31 cellular contexts compared by ENCODE assay signal in genomic region chr10:103280505-103280904, GRCh38. TPM values are rescaled to one million over a fixed set of nuclear protein-coding genes. Genes with fewer than 3 reads are reported as not detected.
"Had no signal": no experiment of that assay in that cellular context is flagged by ENCODE, and none has a peak within 500 bp of the region (broad histone marks: within the 10 kb centered on the region; RNA-seq: fewer than 3 reads in every experiment).

No MANE protein-coding gene starts in this region.

- H3K27ac Mint-ChIP-seq: activated CD4-positive, alpha-beta memory T cell treated with anti-CD3 and anti-CD28 coated beads for 36 hours; activated CD4-positive, alpha-beta T cell treated with anti-CD3 and anti-CD28 coated beads, Interleukin-2, amount 10 ng/mL, durations not matched to agents 24 days and 14 days; activated naive CD4-positive, alpha-beta T cell treated with anti-CD3 and anti-CD28 coated beads, Interleukin-2, amount 10 ng/mL, durations not matched to agents 7 days and 5 days; activated naive CD8-positive, alpha-beta T cell treated with anti-CD3 and anti-CD28 coated beads, Interleukin-2, amount 10 ng/mL, durations not matched to agents 7 days and 5 days; activated T-helper 1 cell treated with anti-CD3 and anti-CD28 coated beads, Interleukin-12 subunit alpha, Interleukin-12 subunit beta, Interleukin-2, Interleukin-4 antibody, amounts not matched to agents 30 ng/mL and 10 ng/mL and 1 ng/mL, durations not matched to agents 14 hours and 24 hours and 36 hours; dendritic cell treated with granulocyte-macrophage colony-stimulating factor and Interleukin-4, amounts not matched to agents 40 ng/mL and 50 ng/mL, for 4 days; natural killer cell treated with Interleukin-12 subunit alpha and Interleukin-12 subunit beta and Interleukin-15 and Interleukin-18, amount 100 ng/mL, for 72 hours; progenitor cell of endocrine pancreas; stimulated activated memory B cell treated with anti-CD40 and anti-IgM and Interleukin-4, amounts not matched to agents 10 μg/mL and 1 μg/mL and 100 μg/mL, for 72 hours; T-cell had no signal

- H3K4me3 Mint-ChIP-seq: activated CD4-positive, alpha-beta memory T cell treated with anti-CD3 and anti-CD28 coated beads for 36 hours; activated CD4-positive, alpha-beta T cell treated with anti-CD3 and anti-CD28 coated beads, Interleukin-2, amount 10 ng/mL, durations not matched to agents 24 days and 14 days; activated naive CD4-positive, alpha-beta T cell treated with anti-CD3 and anti-CD28 coated beads, Interleukin-2, amount 10 ng/mL, durations not matched to agents 7 days and 5 days; activated naive CD8-positive, alpha-beta T cell treated with anti-CD3 and anti-CD28 coated beads, Interleukin-2, amount 10 ng/mL, durations not matched to agents 7 days and 5 days; activated T-helper 1 cell treated with anti-CD3 and anti-CD28 coated beads, Interleukin-12 subunit alpha, Interleukin-12 subunit beta, Interleukin-2, Interleukin-4 antibody, amounts not matched to agents 30 ng/mL and 10 ng/mL and 1 ng/mL, durations not matched to agents 14 hours and 24 hours and 36 hours; dendritic cell treated with granulocyte-macrophage colony-stimulating factor and Interleukin-4, amounts not matched to agents 40 ng/mL and 50 ng/mL, for 4 days; natural killer cell treated with Interleukin-12 subunit alpha and Interleukin-12 subunit beta and Interleukin-15 and Interleukin-18, amount 100 ng/mL, for 72 hours; stimulated activated memory B cell treated with anti-CD40 and anti-IgM and Interleukin-4, amounts not matched to agents 10 μg/mL and 1 μg/mL and 100 μg/mL, for 72 hours; T-cell had no signal

- DNase-seq: activated CD4-positive, alpha-beta memory T cell treated with anti-CD3 and anti-CD28 coated beads for 36 hours; activated CD4-positive, alpha-beta T cell treated with anti-CD3 and anti-CD28 coated beads, Interleukin-2, amount 10 ng/mL, durations not matched to agents 24 days and 14 days; activated CD4-positive, CD25-positive, alpha-beta regulatory T cell treated with anti-CD3 and anti-CD28 coated beads, Interleukin-2, amount 50 U/mL, for 72 hours; activated CD8-positive, alpha-beta memory T cell treated with anti-CD3 and anti-CD28 coated beads, Interleukin-2, amount 50 U/mL, for 4 hours; activated gamma-delta T cell; activated naive CD4-positive, alpha-beta T cell treated with anti-CD3 and anti-CD28 coated beads, Interleukin-2, amount 10 ng/mL, durations not matched to agents 7 days and 5 days; activated naive CD8-positive, alpha-beta T cell treated with anti-CD3 and anti-CD28 coated beads, Interleukin-2, amount 10 ng/mL, durations not matched to agents 7 days and 5 days; activated T-cell treated with anti-CD3 and anti-CD28 coated beads, Interleukin-2, amount 50 U/mL, for 1 hour; effector CD4-positive, alpha-beta T cell; islet precursor cell; left ventricle myocardium inferior; mucosa of descending colon; ovary; stimulated activated CD4-positive, alpha-beta T cell treated with anti-CD3 and anti-CD28 coated beads, Interleukin-1b, Interleukin-23, amount 100 ng/mL, for 48 hours; stimulated activated CD4-positive, alpha-beta T cell treated with anti-CD3 and anti-CD28 coated beads, Interleukin-4, amount 100 ng/mL, for 4 hours; stimulated activated CD8-positive, alpha-beta memory T cell treated with anti-CD3 and anti-CD28 coated beads, Interleukin-4, amount 100 ng/mL, for 48 hours; stomach; T-cell; thyroid gland; upper lobe of right lung had no signal

- H3K9me3 ChIP-seq: left ventricle myocardium inferior, mucosa of descending colon, ovary, thyroid gland, upper lobe of right lung had no signal

- H3K36me3 ChIP-seq: left ventricle myocardium inferior, ovary, stomach, thyroid gland, upper lobe of right lung had no signal

- H3K4me3 ChIP-seq: left ventricle myocardium inferior, mucosa of descending colon, ovary, smooth muscle cell, stomach, thyroid gland, upper lobe of right lung had no signal

- H3K27me3 ChIP-seq: ovary had no signal

- FAIRE-seq: astrocyte, frontal cortex had no signal

- H3K36me3 Mint-ChIP-seq: activated naive CD8-positive, alpha-beta T cell treated with anti-CD3 and anti-CD28 coated beads, Interleukin-2, amount 10 ng/mL, durations not matched to agents 7 days and 5 days; stimulated activated memory B cell treated with anti-CD40 and anti-IgM and Interleukin-4, amounts not matched to agents 10 μg/mL and 1 μg/mL and 100 μg/mL, for 72 hours; T-cell had no signal

RNA-seq across cellular contexts. Expression of gene INA, which starts 3.6 kb away (rescaled TPM):
- total RNA-seq: left ventricle myocardium inferior, mesenteric fat pad, myocyte, T-cell, upper lobe of right lung had no signal

RNA-seq across cellular contexts. Expression of gene RPEL1, which starts 34.8 kb away (rescaled TPM):
- total RNA-seq: activated CD4-positive, alpha-beta T cell treated with anti-CD3 and anti-CD28 coated beads, Interleukin-2, amount 10 ng/mL, durations not matched to agents 24 days and 14 days; activated naive CD8-positive, alpha-beta T cell treated with anti-CD3 and anti-CD28 coated beads, Interleukin-2, amount 10 ng/mL, durations not matched to agents 7 days and 5 days; activated T-helper 1 cell treated with anti-CD3 and anti-CD28 coated beads, Interleukin-12 subunit alpha, Interleukin-12 subunit beta, Interleukin-2, Interleukin-4 antibody, amounts not matched to agents 30 ng/mL and 10 ng/mL and 1 ng/mL, durations not matched to agents 14 hours and 24 hours and 36 hours; astrocyte; frontal cortex; left ventricle myocardium inferior; mesenteric fat pad; myocyte; natural killer cell treated with Interleukin-12 subunit alpha and Interleukin-12 subunit beta and Interleukin-15 and Interleukin-18, amount 100 ng/mL, for 72 hours; ovary; progenitor cell of endocrine pancreas; smooth muscle cell; stomach; T-cell; T-helper 2 cell treated with Interferon-gamma antibody and Interleukin-4, amounts not matched to agents 100 ng/mL and 5 ng/mL, for 36 hours; thyroid gland; upper lobe of right lung had no signal
- polyA plus RNA-seq: ovary, smooth muscle cell, stomach had no signal
